29 cellular contexts compared by ENCODE assay signal in genomic region chr7:106562711-106563366, GRCh38.
"Had no signal": no experiment of that assay in that cellular context is flagged by ENCODE, and none has a peak within 500 bp of the region (broad histone marks: within the 10 kb centered on the region; RNA-seq: fewer than 3 reads in every experiment).

No MANE protein-coding gene starts in this region.

- H3K27ac ChIP-seq: ascending aorta, breast epithelium, cardiac muscle cell, colonic mucosa, esophagus muscularis mucosa, foreskin keratinocyte, gastrocnemius medialis, heart left ventricle had no signal

- H3K27me3 ChIP-seq: ascending aorta, breast epithelium, cardiac muscle cell, colonic mucosa, esophagus muscularis mucosa, gastrocnemius medialis, heart left ventricle had no signal

- ATAC-seq: activated CD8-positive, alpha-beta memory T cell treated with anti-CD3 and anti-CD28 coated beads, Interleukin-2, amount 10 ng/mL, durations not matched to agents 7 days and 5 days; activated CD8-positive, alpha-beta T cell treated with anti-CD3 and anti-CD28 coated beads, Interleukin-2, amount 10 ng/mL, durations not matched to agents 7 days and 5 days; foreskin keratinocyte; gastrocnemius medialis; heart left ventricle; T-helper 17 cell had no signal

- H3K36me3 ChIP-seq: ascending aorta, breast epithelium, cardiac muscle cell, colonic mucosa, esophagus muscularis mucosa, gastrocnemius medialis, heart left ventricle had no signal

- H3K9me3 ChIP-seq: ascending aorta, breast epithelium, colonic mucosa, esophagus muscularis mucosa, gastrocnemius medialis, heart left ventricle had no signal

- DNase-seq: activated CD4-positive, alpha-beta memory T cell treated with anti-CD3 and anti-CD28 coated beads for 36 hours; activated CD4-positive, alpha-beta T cell treated with anti-CD3 and anti-CD28 coated beads for 36 hours; activated CD4-positive, alpha-beta T cell treated with anti-CD3 and anti-CD28 coated beads, Interleukin-2, amount 10 ng/mL, durations not matched to agents 24 days and 14 days; activated CD4-positive, CD25-positive, alpha-beta regulatory T cell; activated CD4-positive, CD25-positive, alpha-beta regulatory T cell treated with anti-CD3 and anti-CD28 coated beads, Interleukin-2, amount 50 U/mL, for 72 hours; activated CD8-positive, alpha-beta memory T cell treated with anti-CD3 and anti-CD28 coated beads, Interleukin-2, amount 10 ng/mL, durations not matched to agents 7 days and 5 days; activated CD8-positive, alpha-beta memory T cell treated with anti-CD3 and anti-CD28 coated beads, Interleukin-2, amount 50 U/mL, for 4 hours; activated CD8-positive, alpha-beta T cell treated with anti-CD3 and anti-CD28 coated beads, Interleukin-2, amount 10 ng/mL, durations not matched to agents 7 days and 5 days; activated effector memory CD4-positive, alpha-beta T cell treated with anti-CD3 and anti-CD28 coated beads, Interleukin-2, amount 50 U/mL, for 16 hours; activated naive CD4-positive, alpha-beta T cell treated with anti-CD3 and anti-CD28 coated beads, Interleukin-2, amount 10 ng/mL, durations not matched to agents 7 days and 5 days; activated naive CD8-positive, alpha-beta T cell treated with anti-CD3 and anti-CD28 coated beads, Interleukin-2, amount 10 ng/mL, durations not matched to agents 7 days and 5 days; activated T-cell treated with anti-CD3 and anti-CD28 coated beads, Interleukin-2, amount 50 U/mL, for 1 hour; activated T-cell treated with anti-CD3 and anti-CD28 coated beads, Interleukin-2, amount 50 U/mL, for 48 hours; central memory CD4-positive, alpha-beta T cell; cerebellar nuclear complex; colonic mucosa; effector memory CD4-positive, alpha-beta T cell; endodermal cell; gastrocnemius medialis; glutamatergic neuron; heart left ventricle; T-helper 1 cell; T-helper 17 cell; T1000 had no signal

- H3K4me3 ChIP-seq: ascending aorta, breast epithelium, cardiac muscle cell, colonic mucosa, esophagus muscularis mucosa, gastrocnemius medialis, heart left ventricle had no signal

- H3K4me1 ChIP-seq: ascending aorta, breast epithelium, colonic mucosa, foreskin keratinocyte, gastrocnemius medialis, heart left ventricle had no signal
